ENCODE assay signal across 13 cellular contexts in the genomic region with DNA sequence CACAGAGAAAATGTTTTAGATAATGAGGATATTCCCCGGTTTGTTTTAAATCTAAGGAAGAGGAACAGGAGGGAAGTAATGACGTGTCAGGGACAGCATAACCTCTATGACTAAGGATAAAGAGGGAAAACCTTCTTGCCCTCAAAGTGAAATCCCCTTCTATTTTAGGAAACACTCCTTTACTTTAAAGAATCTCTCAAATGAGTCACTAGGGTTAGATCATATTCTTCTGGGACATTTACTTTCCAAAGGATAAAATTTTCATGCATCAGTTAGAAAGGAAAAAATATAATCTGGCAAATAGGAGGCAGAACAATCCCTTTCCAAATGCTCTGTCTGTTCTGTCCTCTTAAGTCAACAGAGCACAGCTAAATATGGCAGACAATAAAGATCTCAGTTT. TPM values are rescaled to one million over a fixed set of nuclear protein-coding genes. Genes with fewer than 3 reads are reported as not detected.
DNase-seq lines count a peak whose midpoint lies in the region; ATAC-seq and TF ChIP-seq lines count a peak whose summit lies in the region.
"Had no signal": no experiment of that assay in that cellular context is flagged by ENCODE, and none has a peak within 500 bp of the region (broad histone marks: within the 10 kb centered on the region; RNA-seq: fewer than 3 reads in every experiment).

No MANE protein-coding gene starts in this region.

- H3K79me2 ChIP-seq in HCT116 (ENCODE audit: insufficient read depth, low read length), result no peaks in the 10 kb centered on the region

- CTCF ChIA-PET in HCT116 (lab: Charles Lee), result no interaction called here

- H3K9me2 ChIP-seq in HCT116 (ENCODE audit: insufficient read depth), result no peaks in the 10 kb centered on the region

- peak; percentile 94 for DNase-seq in A172 (ENCODE audit: low spot score)
- no peak for DNase-seq in HCT116 (ENCODE audit: low read depth, low spot score)
- peak; percentile 48 for DNase-seq in astrocyte of the hippocampus (ENCODE audit: low read depth, low spot score)
- DNase-seq in hepatic stellate cell (ENCODE audit: low spot score), result peak; percentile 72
- DNase-seq in hippocampal formation (lab: John Stamatoyannopoulos, UW), result no peak
- DNase-seq: activated CD4-positive, alpha-beta T cell treated with anti-CD3 and anti-CD28 coated beads for 36 hours; mucosa of descending colon; NCI-H146; stimulated activated naive CD8-positive, alpha-beta T cell treated with anti-CD3 and anti-CD28 coated beads, Interleukin-15, amount 100 ng/mL, for 72 hours had no signal

- H3K4me2 ChIP-seq in HCT116 (ENCODE audit: low read length), result peak overlapping the region; percentile 2; the same call in 1 of the 2 replicates

- TF ChIP-seq RAD21 in HCT116 (IDR thresholded peaks at IDR 0.05; ENCODE audit: low read depth), result no peak

- no peaks in the 10 kb centered on the region for H3K9me3 ChIP-seq in HCT116 (ENCODE audit: control insufficient read depth in 1 of 2, insufficient read depth in 1 of 2, low read depth in 1 of 2, low read length in 2 of 2)
- H3K9me3 ChIP-seq: mucosa of descending colon had no signal

- H4K20me1 ChIP-seq in HCT116 (ENCODE audit: insufficient read depth), result no peaks in the 10 kb centered on the region

- BruUV-seq in HCT116 (replicated peaks; lab: Mats Ljungman, UMichigan), result no TSS peak

- RAD21 ChIA-PET in HCT116 (lab: Charles Lee; ENCODE audit: low non-redundant PET in 1 of 2, low total read pairs in 2 of 2, uncharacterized antibody in 2 of 2, unreplicated experiment in 2 of 2), result no interaction called here

- H3K36me3 ChIP-seq in HCT116 (ENCODE audit: control insufficient read depth in 1 of 2, insufficient read depth in 2 of 2, low read length in 2 of 2), result no peaks in the 10 kb centered on the region

- intact Hi-C loops in HCT116 (cut with micrococcal nuclease), result no loop called here

- H3K27me3 ChIP-seq in HCT116 (ENCODE audit: insufficient read depth, low read length), result 0 out of 2 replicates have a peak, but pooled peaks cover 4% of the 10 kb centered on the region

- H3K4me1 ChIP-seq in HCT116 (ENCODE audit: control insufficient read depth in 1 of 2, insufficient read depth in 2 of 2, low read length in 2 of 2), result peaks cover 0 to 16% of the 10 kb centered on the region in 2 experiments; a peak in 2 of 4 replicates

- POLR2A ChIA-PET in HCT116 (lab: Charles Lee), result no interaction called here

- H3K4me3 ChIP-seq in HCT116 (replicated peaks in 1 of 2; ENCODE audit: low read depth in 1 of 2, low read length in 2 of 2), result no peak overlapping the region
- H3K4me3 ChIP-seq: mucosa of descending colon had no signal

- ATAC-seq in HCT116 (no peak), HG02763 (IDR thresholded peaks at IDR 0.05; ENCODE audit: unreplicated experiment) (no peak), HG03039 (IDR thresholded peaks at IDR 0.05; ENCODE audit: unreplicated experiment) (no peak), HG02885 (IDR thresholded peaks at IDR 0.05; ENCODE audit: poor library complexity, unreplicated experiment) (no peak)
- ATAC-seq: activated CD4-positive, alpha-beta T cell treated with anti-CD3 and anti-CD28 coated beads for 36 hours; mucosa of descending colon; stimulated activated naive CD8-positive, alpha-beta T cell treated with anti-CD3 and anti-CD28 coated beads, Interleukin-15, amount 100 ng/mL, for 72 hours had no signal

- H3K9ac ChIP-seq in HCT116 (ENCODE audit: low read length), result no peak overlapping the region

- H2AFZ ChIP-seq in HCT116 (ENCODE audit: low read depth, low read length, poor library complexity, severe bottlenecking), result no peak overlapping the region

- TF ChIP-seq POLR2A in HCT116 (IDR thresholded peaks at IDR 0.05; ENCODE audit: borderline replicate concordance, extremely low read depth, insufficient read depth, insufficient read length), result no peak

- no peak for TF ChIP-seq CTCF in HCT116 (IDR thresholded peaks at IDR 0.05 in 2 of 3, conservative IDR thresholded peaks at IDR 0.05 in 1 of 3; ENCODE audit: borderline replicate concordance in 1 of 3, insufficient read depth in 1 of 3, low read depth in 2 of 3, low read length in 2 of 3)

- H3K27ac ChIP-seq in HCT116 (ENCODE audit: low read depth, low read length), result no peak overlapping the region
- H3K27ac ChIP-seq: C4-2B had no signal

TF ChIP-seq in HCT116, 20 proteins besides CTCF, POLR2A, EP300 and RAD21:
- TF ChIP-seq TCF7L2 (IDR thresholded peaks at IDR 0.05; ENCODE audit: borderline replicate concordance, extremely low read depth, insufficient read depth, insufficient read length) (no peak), SRF (IDR thresholded peaks at IDR 0.05; ENCODE audit: low read depth) (no peak), ELF1 (IDR thresholded peaks at IDR 0.05; ENCODE audit: borderline replicate concordance, low read depth) (no peak), ZNF274 (IDR thresholded peaks at IDR 0.05; ENCODE audit: low read depth, low read length) (no peak), EGR1 (IDR thresholded peaks at IDR 0.05; ENCODE audit: low read depth) (no peak), SIN3A (IDR thresholded peaks at IDR 0.05; ENCODE audit: low read depth) (no peak), JUND (IDR thresholded peaks at IDR 0.05) (no peak), EZH2phosphoT487 (IDR thresholded peaks at IDR 0.05; ENCODE audit: borderline replicate concordance) (no peak), ZBTB33 (IDR thresholded peaks at IDR 0.05; ENCODE audit: extremely low read depth, insufficient replicate concordance, low read length) (no peak), EZH2 (IDR thresholded peaks at IDR 0.05) (no peak), YY1 (IDR thresholded peaks at IDR 0.05; ENCODE audit: extremely low read depth, insufficient replicate concordance, low read depth, low read length) (no peak), POLR2AphosphoS5 (IDR thresholded peaks at IDR 0.05; ENCODE audit: low read depth, low read length) (no peak), CEBPB (IDR thresholded peaks at IDR 0.05; ENCODE audit: low read depth) (no peak), FOSL1 (IDR thresholded peaks at IDR 0.05; ENCODE audit: low read depth) (no peak)
- TF ChIP-seq, protein P1, sequence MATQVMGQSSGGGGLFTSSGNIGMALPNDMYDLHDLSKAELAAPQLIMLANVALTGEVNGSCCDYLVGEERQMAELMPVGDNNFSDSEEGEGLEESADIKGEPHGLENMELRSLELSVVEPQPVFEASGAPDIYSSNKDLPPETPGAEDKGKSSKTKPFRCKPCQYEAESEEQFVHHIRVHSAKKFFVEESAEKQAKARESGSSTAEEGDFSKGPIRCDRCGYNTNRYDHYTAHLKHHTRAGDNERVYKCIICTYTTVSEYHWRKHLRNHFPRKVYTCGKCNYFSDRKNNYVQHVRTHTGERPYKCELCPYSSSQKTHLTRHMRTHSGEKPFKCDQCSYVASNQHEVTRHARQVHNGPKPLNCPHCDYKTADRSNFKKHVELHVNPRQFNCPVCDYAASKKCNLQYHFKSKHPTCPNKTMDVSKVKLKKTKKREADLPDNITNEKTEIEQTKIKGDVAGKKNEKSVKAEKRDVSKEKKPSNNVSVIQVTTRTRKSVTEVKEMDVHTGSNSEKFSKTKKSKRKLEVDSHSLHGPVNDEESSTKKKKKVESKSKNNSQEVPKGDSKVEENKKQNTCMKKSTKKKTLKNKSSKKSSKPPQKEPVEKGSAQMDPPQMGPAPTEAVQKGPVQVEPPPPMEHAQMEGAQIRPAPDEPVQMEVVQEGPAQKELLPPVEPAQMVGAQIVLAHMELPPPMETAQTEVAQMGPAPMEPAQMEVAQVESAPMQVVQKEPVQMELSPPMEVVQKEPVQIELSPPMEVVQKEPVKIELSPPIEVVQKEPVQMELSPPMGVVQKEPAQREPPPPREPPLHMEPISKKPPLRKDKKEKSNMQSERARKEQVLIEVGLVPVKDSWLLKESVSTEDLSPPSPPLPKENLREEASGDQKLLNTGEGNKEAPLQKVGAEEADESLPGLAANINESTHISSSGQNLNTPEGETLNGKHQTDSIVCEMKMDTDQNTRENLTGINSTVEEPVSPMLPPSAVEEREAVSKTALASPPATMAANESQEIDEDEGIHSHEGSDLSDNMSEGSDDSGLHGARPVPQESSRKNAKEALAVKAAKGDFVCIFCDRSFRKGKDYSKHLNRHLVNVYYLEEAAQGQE (IDR thresholded peaks at IDR 0.05; ENCODE audit: low read depth), result no peak
- TF ChIP-seq, protein P2, sequence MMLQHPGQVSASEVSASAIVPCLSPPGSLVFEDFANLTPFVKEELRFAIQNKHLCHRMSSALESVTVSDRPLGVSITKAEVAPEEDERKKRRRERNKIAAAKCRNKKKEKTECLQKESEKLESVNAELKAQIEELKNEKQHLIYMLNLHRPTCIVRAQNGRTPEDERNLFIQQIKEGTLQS (IDR thresholded peaks at IDR 0.05), result no peak
- TF ChIP-seq, protein P3, sequence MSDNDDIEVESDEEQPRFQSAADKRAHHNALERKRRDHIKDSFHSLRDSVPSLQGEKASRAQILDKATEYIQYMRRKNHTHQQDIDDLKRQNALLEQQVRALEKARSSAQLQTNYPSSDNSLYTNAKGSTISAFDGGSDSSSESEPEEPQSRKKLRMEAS (IDR thresholded peaks at IDR 0.05), result no peak

RNA-seq across cellular contexts. Expression of gene UBE2E2, which starts 43.2 kb away (rescaled TPM):
- 9.5 and 11.0 TPM in 2 replicates for total RNA-seq in A172 (2014; rRNA removed; shearing (Covaris generic))
- total RNA-seq in HCT116 (2021; ENCODE audit: unreplicated experiment), result 21.4 TPM
- polyA plus RNA-seq in HCT116 (2012), result 9.8 and 12.6 TPM in 2 replicates

Comparison
In these comparisons a context has a peak if more than half of its experiments do, and no peak if none do; other contexts are left out.
1. DNase-seq: peak in A172 (single experiment), astrocyte of the hippocampus (single experiment) and hepatic stellate cell (single experiment); none in HCT116 (single experiment) and hippocampal formation (0 of 2).